ENCODE assay signal across 21 cellular contexts in the genomic region with DNA sequence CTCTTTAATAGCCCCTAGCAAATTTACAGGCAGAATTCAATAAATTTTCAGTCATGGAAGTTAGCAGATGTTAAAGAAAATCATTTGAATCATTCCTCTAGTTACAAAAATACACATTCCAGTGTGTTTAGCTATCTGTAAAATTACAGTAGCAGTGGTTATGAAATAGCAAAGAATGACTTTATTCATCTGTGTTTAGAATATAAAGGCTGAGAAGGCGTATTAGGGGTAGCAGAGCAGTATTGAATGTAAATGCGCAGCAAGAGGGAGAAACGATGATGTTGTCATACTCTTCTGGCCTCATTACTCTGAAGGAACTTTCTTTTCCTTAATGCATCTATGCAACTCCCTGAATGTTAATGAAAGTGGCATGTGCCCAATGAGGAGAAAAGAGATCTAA.
"Had no signal": no experiment of that assay in that cellular context is flagged by ENCODE, and none has a peak within 500 bp of the region (broad histone marks: within the 10 kb centered on the region; RNA-seq: fewer than 3 reads in every experiment).

No MANE protein-coding gene starts in this region.

- H3K27ac ChIP-seq: left ventricle myocardium inferior, ovary, right atrium auricular region, right lobe of liver, skin epidermis, tibial nerve, uterus had no signal

- H3K4me1 ChIP-seq: left ventricle myocardium inferior, right atrium auricular region, right lobe of liver, tibial nerve, uterus had no signal

- H3K4me3 ChIP-seq: left ventricle myocardium inferior, mucosa of descending colon, ovary, right atrium auricular region, right lobe of liver, skin epidermis, tibial nerve, uterus had no signal

- DNase-seq: hypothalamus; immature natural killer cell; kidney; left colon; left ventricle myocardium inferior; midbrain; mucosa of descending colon; naive thymus-derived CD4-positive, alpha-beta T cell; ovary; right lobe of liver; stimulated activated CD4-positive, alpha-beta T cell treated with anti-CD3 and anti-CD28 coated beads, Interleukin-1b, Interleukin-23, amount 100 ng/mL, for 48 hours; stimulated activated CD4-positive, alpha-beta T cell treated with anti-CD3 and anti-CD28 coated beads, Interleukin-2, amount 100 ng/mL, for 48 hours; stimulated activated CD4-positive, alpha-beta T cell treated with anti-CD3 and anti-CD28 coated beads, Interleukin-4, amount 100 ng/mL, for 4 hours; stimulated activated CD8-positive, alpha-beta memory T cell treated with anti-CD3 and anti-CD28 coated beads, Interleukin-4, amount 100 ng/mL, for 48 hours; stimulated activated naive CD4-positive, alpha-beta T cell treated with Interleukin-2 at 50 U/mL for 16 hours; stimulated activated naive CD8-positive, alpha-beta T cell treated with anti-CD3 and anti-CD28 coated beads, Interleukin-15, amount 100 ng/mL, for 72 hours; substantia nigra; uterus had no signal

- H3K9me3 ChIP-seq: left ventricle myocardium inferior, mucosa of descending colon, ovary, right atrium auricular region, right lobe of liver, tibial nerve, uterus had no signal

- H3K27me3 ChIP-seq: ovary, right atrium auricular region, right lobe of liver, tibial nerve, uterus had no signal

- H3K36me3 ChIP-seq: left ventricle myocardium inferior, ovary, right atrium auricular region, right lobe of liver, tibial nerve, uterus had no signal
